8 cellular contexts compared by ENCODE assay signal in the genomic region with DNA sequence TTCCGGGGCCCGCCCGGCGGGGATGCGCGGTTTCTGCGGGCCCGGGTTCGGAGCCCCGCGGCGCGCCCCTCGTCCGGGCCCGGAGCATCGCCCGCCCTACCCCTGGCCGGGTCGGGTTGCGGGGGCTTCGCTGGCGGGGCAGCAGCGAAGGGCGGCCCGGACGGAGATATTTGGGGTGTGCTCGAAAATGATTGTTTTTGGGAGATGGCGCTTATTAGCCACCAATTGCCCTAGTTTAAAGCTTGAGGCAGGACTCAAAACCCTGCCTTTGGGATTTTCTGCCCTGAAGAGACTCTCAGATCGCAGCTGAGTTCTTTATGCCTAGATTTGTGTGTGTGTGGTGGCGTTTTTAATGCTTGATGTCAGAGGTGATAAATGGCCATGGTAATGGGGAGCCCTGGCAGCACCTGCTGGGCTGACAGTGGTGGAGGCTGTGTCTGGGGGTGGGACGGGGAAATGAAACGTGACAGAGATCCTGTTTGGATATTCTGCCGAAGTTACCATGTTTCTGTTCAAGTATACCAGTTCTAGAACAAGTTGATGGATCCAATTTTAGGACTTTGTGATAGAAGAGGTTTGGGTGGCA. TPM values are rescaled to one million over a fixed set of nuclear protein-coding genes. Genes with fewer than 3 reads are reported as not detected.
DNase-seq lines count a peak whose midpoint lies in the region; ATAC-seq and TF ChIP-seq lines count a peak whose summit lies in the region.

No MANE protein-coding gene starts in this region.

- no peaks in the 10 kb centered on the region for H3K79me1 ChIP-seq in H9 (ENCODE audit: insufficient read depth, low read depth, low read length, poor library complexity, severe bottlenecking)

- ATAC-seq in DND-41 (ENCODE audit: insufficient read depth, low read depth) (peak; percentile 39; the same call in 2 of the 3 replicates), T-cell (replicated peaks in 1 of 4) (peak in 1 of 4 experiments; percentile 19), GM21619 (IDR thresholded peaks at IDR 0.05; ENCODE audit: unreplicated experiment) (no peak), HG03025 (IDR thresholded peaks at IDR 0.05; ENCODE audit: low FRiP score, unreplicated experiment) (no peak)
- no peak for ATAC-seq in naive thymus-derived CD4-positive, alpha-beta T cell

- POLR2A ChIA-PET in T-cell (lab: Charles Lee), result no interaction called here
- POLR2A ChIA-PET in naive thymus-derived CD4-positive, alpha-beta T cell (lab: Charles Lee), result interaction anchor here (1.1 to 3.9 kb wide), 6 partner anchors 37 to 186 kb away, joined by 3 to 26 read pairs (median 4); partner anchors contain the start of genes HTD2, PDHB and RPP14

- H3K27me3 ChIP-seq in DND-41 (ENCODE audit: insufficient read depth, low read length, poor library complexity), result peaks cover 24% of the 10 kb centered on the region
- no peaks in the 10 kb centered on the region for H3K27me3 ChIP-seq in H9 (ENCODE audit: insufficient read depth, low read length)
- no peaks in the 10 kb centered on the region for H3K27me3 ChIP-seq in dorsolateral prefrontal cortex
- H3K27me3 ChIP-seq in naive thymus-derived CD4-positive, alpha-beta T cell (ENCODE audit: control insufficient read depth in 2 of 2, insufficient read depth in 2 of 2, low read length in 2 of 2), result no peaks in the 10 kb centered on the region

- H4K5ac ChIP-seq in H9 (ENCODE audit: insufficient read length, low read depth, low read length), result no peak overlapping the region

- H3K4me1 Mint-ChIP-seq in H9 (peaks cover 55 to 61% of the 10 kb centered on the region in 2 experiments), T-cell (peaks cover 60 to 68% (median 64%) of the 10 kb centered on the region in 3 donors)
- H3K4me1 Mint-ChIP-seq in naive thymus-derived CD4-positive, alpha-beta T cell, result peaks cover 42 to 71% (median 67%) of the 10 kb centered on the region in 7 donors

- no peaks in the 10 kb centered on the region; the same call in 1 of the 2 replicates for H3K36me3 ChIP-seq in DND-41 (ENCODE audit: insufficient read depth, low read length)
- no peaks in the 10 kb centered on the region for H3K36me3 ChIP-seq in naive thymus-derived CD4-positive, alpha-beta T cell (ENCODE audit: control insufficient read depth in 2 of 3, insufficient read depth in 3 of 3, low read length in 3 of 3)

- no peak overlapping the region for H4K91ac ChIP-seq in H9 (ENCODE audit: insufficient read length, low read depth, low read length)

- CTCF ChIA-PET in T-cell (lab: Charles Lee), result interaction anchor here (0.8 to 5.1 kb wide), 14 partner anchors 9 to 186 kb away, joined by 3 to 53 read pairs (median 4); partner anchors contain the start of genes PDHB (in 2 of the 2), HTD2 (in 1 of the 2), PXK (in 1 of the 2) and RPP14 (in 1 of the 2)
- CTCF ChIA-PET in naive thymus-derived CD4-positive, alpha-beta T cell (lab: Charles Lee), result interaction anchor here (1.0 to 2.1 kb wide), 6 partner anchors 36 to 186 kb away, joined by 3 to 10 read pairs (median 6); partner anchors contain the start of genes HTD2 and RPP14

- H3K4me1 ChIP-seq in DND-41 (ENCODE audit: insufficient read depth, low read length) (peaks cover 43% of the 10 kb centered on the region), H9 (ENCODE audit: insufficient read depth, low read length) (peaks cover 10% of the 10 kb centered on the region)
- peaks cover 22 to 25% of the 10 kb centered on the region in 2 donors for H3K4me1 ChIP-seq in naive thymus-derived CD4-positive, alpha-beta T cell (ENCODE audit: control insufficient read depth in 2 of 2, insufficient read depth in 2 of 2, low read length in 2 of 2)

- H4K20me1 ChIP-seq in DND-41 (ENCODE audit: insufficient read depth, low read length) (peaks cover 30% of the 10 kb centered on the region), H9 (ENCODE audit: control insufficient read depth, insufficient read depth, insufficient read length) (no peaks in the 10 kb centered on the region)

- H2BK120ac ChIP-seq in H9 (ENCODE audit: low read depth, low read length, poor library complexity, severe bottlenecking), result no peak overlapping the region

- peak overlapping the region; percentile 37 to 94 (median 58); a peak in 5 of 7 replicates for H3K27ac Mint-ChIP-seq in H9
- peak overlapping the region; percentile 81 to 88 for H3K27ac Mint-ChIP-seq in T-cell
- peak overlapping the region; percentile 79 to 97 (median 90) for H3K27ac Mint-ChIP-seq in naive thymus-derived CD4-positive, alpha-beta T cell

- H3K4me2 ChIP-seq in DND-41 (ENCODE audit: insufficient read depth, low read length) (peak overlapping the region; percentile 91), H9 (ENCODE audit: insufficient read depth, insufficient read length, low read length) (peak overlapping the region; percentile 59)

- H3T11ph ChIP-seq in H9 (ENCODE audit: low read length), result no peak overlapping the region

- no peak overlapping the region for H2AK5ac ChIP-seq in H9 (ENCODE audit: insufficient read length, low read length)

- H3K56ac ChIP-seq in H9 (ENCODE audit: insufficient read length, low read depth, low read length), result no peak overlapping the region

- H3K18ac ChIP-seq in H9 (ENCODE audit: insufficient read length, low read depth, low read length), result no peak overlapping the region

- peaks cover 8% of the 10 kb centered on the region for H3K23me2 ChIP-seq in H9 (ENCODE audit: insufficient read length, low read depth, low read length, poor library complexity, severe bottlenecking)

- peak overlapping the region; percentile 65 to 76 for H3K4me3 ChIP-seq in DND-41 (ENCODE audit: low read depth in 1 of 2, low read length in 2 of 2)
- H3K4me3 ChIP-seq in dorsolateral prefrontal cortex, result peak overlapping the region; percentile 55 to 94 (median 84)
- peak overlapping the region; percentile 95 for H3K4me3 ChIP-seq in naive thymus-derived CD4-positive, alpha-beta T cell (ENCODE audit: low read length)

- H3K27ac ChIP-seq in DND-41 (ENCODE audit: low read length), result peak overlapping the region; percentile 64; the same call in 1 of the 2 replicates
- H3K27ac ChIP-seq in H9 (ENCODE audit: insufficient read length, low read depth, low read length), result no peak overlapping the region
- peak overlapping the region; percentile 12 to 93 (median 82) for H3K27ac ChIP-seq in dorsolateral prefrontal cortex
- H3K27ac ChIP-seq in naive thymus-derived CD4-positive, alpha-beta T cell (ENCODE audit: low read depth, low read length), result peak overlapping the region; percentile 69

- no peak overlapping the region for H2BK5ac ChIP-seq in H9 (ENCODE audit: insufficient read length, low read length)

- H2AFZ ChIP-seq in DND-41 (ENCODE audit: low read depth, low read length), result peak overlapping the region; percentile 85
- no peak overlapping the region for H2AFZ ChIP-seq in H9 (ENCODE audit: low read length)

- TF ChIP-seq CTCF in DND-41 (IDR thresholded peaks at IDR 0.05; ENCODE audit: borderline replicate concordance, extremely low read depth, low read length, poor library complexity, severe bottlenecking), result peak; percentile 6
- TF ChIP-seq CTCF in H9 (conservative IDR thresholded peaks at IDR 0.05), result no peak
- peak in 3 of 56 donors; percentile 10 to 18 (median 18) for TF ChIP-seq CTCF in dorsolateral prefrontal cortex (IDR thresholded peaks at IDR 0.05 in 54 of 56, conservative IDR thresholded peaks at IDR 0.05 in 2 of 56; ENCODE audit: low read depth in 1 of 56, partially characterized antibody in 56 of 56)

- no peak overlapping the region for H2BK20ac ChIP-seq in H9 (ENCODE audit: low read depth, low read length, poor library complexity, severe bottlenecking)

- no peak overlapping the region for H3K23ac ChIP-seq in H9 (ENCODE audit: insufficient read length, low read depth, low read length)

- intact Hi-C loops in dorsolateral prefrontal cortex (cut with DNase I), result loop anchor here (1.0 to 5.0 kb wide), 6 partner anchors 40 to 186 kb away; partner anchors contain the start of genes HTD2 (in 2 of the 2), PDHB (in 2 of the 2), PXK (in 2 of the 2) and RPP14 (in 2 of the 2)
- intact Hi-C loops in naive thymus-derived CD4-positive, alpha-beta T cell (cut with micrococcal nuclease), result loop anchor here (1.0 to 5.0 kb wide), 3 partner anchors 59 to 1265 kb away; partner anchors contain the start of genes APPL1 (in 1 of the 2), HTD2 (in 1 of the 2), PDHB (in 1 of the 2) and RPP14 (in 1 of the 2)

- H3K9me3 Mint-ChIP-seq in H9 (no peaks in the 10 kb centered on the region), T-cell (no peaks in the 10 kb centered on the region)
- H3K9me3 Mint-ChIP-seq in naive thymus-derived CD4-positive, alpha-beta T cell, result no peaks in the 10 kb centered on the region

- H3K4ac ChIP-seq in H9 (ENCODE audit: low read depth, low read length), result no peak overlapping the region

- H3K9me3 ChIP-seq in DND-41 (ENCODE audit: insufficient read depth, low read length, severe bottlenecking), result no peaks in the 10 kb centered on the region
- H3K9me3 ChIP-seq in H9 (ENCODE audit: control insufficient read depth, low read depth, low read length), result no peaks in the 10 kb centered on the region
- no peaks in the 10 kb centered on the region for H3K9me3 ChIP-seq in naive thymus-derived CD4-positive, alpha-beta T cell (ENCODE audit: control insufficient read depth in 2 of 3, low read length in 3 of 3)

- no CpG with 5 or more reads among the region's 34 CpGs for WGBS in H9 (ENCODE audit: extremely low coverage, insufficient read length, low lambda C conversion rate)

- no peak overlapping the region for H3K14ac ChIP-seq in H9 (ENCODE audit: insufficient read depth, low read length)

- H4K8ac ChIP-seq in H9 (replicated peaks; ENCODE audit: insufficient read length, low read depth, low read length), result no peak overlapping the region

- DNase-seq in DND-41, result peak; percentile 40
- no peak for DNase-seq in H9
- DNase-seq in T-cell, result peak in 23 of 34 experiments; percentile 9 to 41 (median 19)
- peak in 1 of 10 donors; percentile 20 for DNase-seq in dorsolateral prefrontal cortex
- DNase-seq in naive thymus-derived CD4-positive, alpha-beta T cell, result peak in 7 of 9 donors; percentile 16 to 41 (median 26)
- no peak for DNase-seq in SHP77 (lab: John Stamatoyannopoulos, UW)

- H3K79me2 ChIP-seq in DND-41 (ENCODE audit: insufficient read depth, low read length) (peaks cover 49% of the 10 kb centered on the region), H9 (ENCODE audit: insufficient read depth, low read length) (peaks cover 7% of the 10 kb centered on the region; the same call in 1 of the 2 replicates)

- H3K4me3 Mint-ChIP-seq in H9 (peak overlapping the region; percentile 85 to 97), T-cell (peak overlapping the region; percentile 88 to 92 (median 91))
- peak overlapping the region; percentile 92 to 99 (median 94) for H3K4me3 Mint-ChIP-seq in naive thymus-derived CD4-positive, alpha-beta T cell

- H3K9ac ChIP-seq in DND-41 (ENCODE audit: low read depth, low read length), result peak overlapping the region; percentile 79
- peak overlapping the region; percentile 52 for H3K9ac ChIP-seq in H9 (ENCODE audit: extremely low read depth, insufficient read length, low read length)

- H3K27me3 Mint-ChIP-seq in H9 (ENCODE audit: low read depth), result peaks cover 18% of the 10 kb centered on the region
- no peaks in the 10 kb centered on the region for H3K27me3 Mint-ChIP-seq in T-cell
- peaks cover 0 to 38% (median 0%) of the 10 kb centered on the region in 5 donors for H3K27me3 Mint-ChIP-seq in naive thymus-derived CD4-positive, alpha-beta T cell

- no peak overlapping the region; the same call in 1 of the 2 replicates for H2BK15ac ChIP-seq in H9 (ENCODE audit: low read depth, low read length)

- H3K36me3 Mint-ChIP-seq in H9 (ENCODE audit: insufficient read depth in 1 of 3, low read depth in 3 of 3) (0 out of 7 replicates have a peak, but pooled peaks cover 0 to 2% (median 0%) of the 10 kb centered on the region in 3 experiments), T-cell (no peaks in the 10 kb centered on the region)
- H3K36me3 Mint-ChIP-seq in naive thymus-derived CD4-positive, alpha-beta T cell, result peaks cover 0 to 5% (median 0%) of the 10 kb centered on the region in 5 donors

- H2BK12ac ChIP-seq in H9 (ENCODE audit: insufficient read length, low read depth, low read length), result no peak overlapping the region

RNA-seq across cellular contexts. Expression of gene KCTD6, which starts 0.6 kb away (rescaled TPM):
- total RNA-seq in H9 (2021) (14.2 and 15.7 TPM in 2 replicates), T-cell (1 to 10 TPM; 6.6 to 9.4 (median 7.8) TPM), dorsolateral prefrontal cortex (10 to 100 TPM; 21.0 to 44.7 (median 30.4) TPM)
- total RNA-seq in naive thymus-derived CD4-positive, alpha-beta T cell, result 10 to 100 TPM in 3 of 5 experiments, 1 to 10 TPM in 2; 4.8 to 14.2 (median 10.9) TPM
- polyA plus RNA-seq in naive thymus-derived CD4-positive, alpha-beta T cell, result 10 to 100 TPM in 1 of 2 donors, 1 to 10 TPM in 1; 4.1 to 10.3 TPM

RNA-seq across cellular contexts. Expression of gene ACOX2, which starts 44.5 kb away (rescaled TPM):
- total RNA-seq in H9 (2021), result 0.85 and 1.6 TPM in 2 replicates
- total RNA-seq in T-cell, result under 1 TPM in 1 of 5 donors, not detected in 4; 0.23 TPM
- total RNA-seq in dorsolateral prefrontal cortex, result 10 to 100 TPM in 32 of 120 experiments, 1 to 10 TPM in 88; 2.1 to 21.2 (median 8.1) TPM
- total RNA-seq in naive thymus-derived CD4-positive, alpha-beta T cell, result not detected
- polyA plus RNA-seq in naive thymus-derived CD4-positive, alpha-beta T cell, result not detected

RNA-seq across cellular contexts. Expression of gene PDHB, which starts 58.8 kb away (rescaled TPM):
- total RNA-seq in H9 (2021) (131 and 132 TPM in 2 replicates), T-cell (10 to 100 TPM; 27.0 to 54.2 (median 49.2) TPM), dorsolateral prefrontal cortex (10 to 100 TPM; 33.2 to 82.3 (median 62.6) TPM)
- 10 to 100 TPM; 30.1 to 58.1 (median 54.0) TPM for total RNA-seq in naive thymus-derived CD4-positive, alpha-beta T cell
- polyA plus RNA-seq in naive thymus-derived CD4-positive, alpha-beta T cell, result 100 to 1,000 TPM; 106 to 128 TPM

Comparison
In these comparisons a context has a peak if more than half of its experiments do, and no peak if none do; other contexts are left out.
1. DNase-seq: peak in DND-41 (single experiment), T-cell (23 of 34) and naive thymus-derived CD4-positive, alpha-beta T cell (7 of 9); none in H9 (single experiment) and SHP77 (0 of 2).
2. Peak in every context shown above with its lines, with median percentiles within 50 percentile points of each other: H3K4me3 ChIP-seq, H3K27ac Mint-ChIP-seq and H3K4me3 Mint-ChIP-seq.